Comparison of ENCODE assay signal across 21 cellular contexts in genomic region chr3:49237344-49237743, GRCh38. TPM values are rescaled to one million over a fixed set of nuclear protein-coding genes. Genes with fewer than 3 reads are reported as not detected.
DNase-seq lines count a peak whose midpoint lies in the region; ATAC-seq, FAIRE-seq and TF ChIP-seq lines count a peak whose summit lies in the region.
"Had no signal": no experiment of that assay in that cellular context is flagged by ENCODE, and none has a peak within 500 bp of the region (broad histone marks: within the 10 kb centered on the region; RNA-seq: fewer than 3 reads in every experiment).

No MANE protein-coding gene starts in this region.

- H3K4me2 ChIP-seq in BLaER1 = no peak overlapping the region
- H3K4me2 ChIP-seq in OCI-LY3 (ENCODE audit: low read length) = no peak overlapping the region
- H3K4me2 ChIP-seq in K562 (ENCODE audit: insufficient read depth, low read length) = no peak overlapping the region
- H3K4me2 ChIP-seq: GM23338 had no signal

- no peak for TF ChIP-seq POLR2A in K562 (conservative IDR thresholded peaks at IDR 0.05)

- H3K27me3 ChIP-seq in BLaER1 (no peaks in the 10 kb centered on the region), OCI-LY3 (ENCODE audit: low read depth, low read length) (no peaks in the 10 kb centered on the region), K562 (ENCODE audit: control insufficient read depth in 2 of 2, insufficient read depth in 2 of 2, low read length in 2 of 2) (no peaks in the 10 kb centered on the region), neutrophil (no peaks in the 10 kb centered on the region)

- ATAC-seq in K562 (no peak), GM19395 (IDR thresholded peaks at IDR 0.05; ENCODE audit: unreplicated experiment) (no peak)
- ATAC-seq: GM23338 had no signal

- H3K4me1 ChIP-seq in BLaER1 = peaks cover 28% of the 10 kb centered on the region
- H3K4me1 ChIP-seq in OCI-LY3 (ENCODE audit: low read length) = peaks cover 24% of the 10 kb centered on the region
- H3K4me1 ChIP-seq in K562 (replicated peaks in 1 of 2; ENCODE audit: control insufficient read depth in 2 of 2, insufficient read depth in 2 of 2, low read length in 2 of 2) = peaks cover 7 to 11% of the 10 kb centered on the region in 2 experiments; a peak in 4 of 5 replicates
- H3K4me1 ChIP-seq in neutrophil (ENCODE audit: control insufficient read depth in 1 of 2, insufficient read depth in 1 of 2, low read depth in 1 of 2, low read length in 1 of 2) = peaks cover 36% of the 10 kb centered on the region in 2 experiments
- H3K4me1 ChIP-seq: Caco-2 had no signal

- intact Hi-C loops in K562 (cut with micrococcal nuclease) = loop anchor here (5.0 kb wide), 1 partner anchor 65 kb away; the partner anchor contains the start of gene KLHDC8B

- H3K9ac ChIP-seq in BLaER1 = no peak overlapping the region
- H3K9ac ChIP-seq in OCI-LY3 (ENCODE audit: low read length) = no peak overlapping the region
- no peak overlapping the region for H3K9ac ChIP-seq in K562 (ENCODE audit: insufficient read depth in 1 of 2, low read depth in 2 of 2, low read length in 2 of 2)

- no peak for FAIRE-seq in K562 (lab: Jason Lieb, UNC)
- FAIRE-seq: GM12892, GM18507, H54 had no signal

- WGBS in K562 (ENCODE audit: insufficient coverage, low coverage, missing lambda C conversion rate) = 92% methylated on average over 3 of the region's 3 CpGs

- no peak for TF ChIP-seq EP300 in K562 (IDR thresholded peaks at IDR 0.05; ENCODE audit: low read length)

- no peak for TF ChIP-seq RAD21 in K562 (CRISPR knock-in tag; conservative IDR thresholded peaks at IDR 0.05 in 1 of 2, IDR thresholded peaks at IDR 0.05 in 1 of 2)

- H4K20me1 ChIP-seq in BLaER1 (no peaks in the 10 kb centered on the region), OCI-LY3 (ENCODE audit: insufficient read depth, low read length) (no peaks in the 10 kb centered on the region), K562 (replicated peaks; ENCODE audit: control insufficient read depth, insufficient read depth, low read length) (no peaks in the 10 kb centered on the region)

- BruUV-seq in K562 (replicated peaks; lab: Mats Ljungman, UMichigan) = no TSS peak

- H2AFZ ChIP-seq in OCI-LY3 (ENCODE audit: low read depth, low read length) (no peak overlapping the region), K562 (ENCODE audit: low read depth, low read length) (no peak overlapping the region)
- H2AFZ ChIP-seq: GM23338 had no signal

- no peak for DNase-seq in K562 (ENCODE audit: extremely low read depth in 1 of 4, low spot score in 3 of 4)
- DNase-seq in NCI-H1092 (lab: John Stamatoyannopoulos, UW) = no peak
- DNase-seq in KBM-7 = no peak
- DNase-seq in NCI-H446 (lab: John Stamatoyannopoulos, UW) = no peak
- DNase-seq: 8988T; Caco-2; CD4-positive, alpha-beta T cell; DMS153; DMS79; GDM1; HCEC 1CT; IMR-90 had no signal

- POLR2A ChIA-PET in K562 (lab: Yijun Ruan, JAX) = interaction anchor here (0.6 kb wide), 1 partner anchor 65 kb away, joined by 3 read pairs; no protein-coding TSS in a partner anchor

- H3K9me1 ChIP-seq in K562 (ENCODE audit: control insufficient read depth, insufficient read depth, low read length) = no peaks in the 10 kb centered on the region

- H3K36me3 ChIP-seq in BLaER1 (peaks cover 4% of the 10 kb centered on the region; the same call in 1 of the 2 replicates), OCI-LY3 (replicated peaks; ENCODE audit: low read depth, low read length) (peaks cover 7% of the 10 kb centered on the region), K562 (ENCODE audit: control insufficient read depth, insufficient read depth, low read length) (no peaks in the 10 kb centered on the region), neutrophil (no peaks in the 10 kb centered on the region)

- peaks cover 63% of the 10 kb centered on the region for H3K9me3 ChIP-seq in BLaER1
- peaks cover 22% of the 10 kb centered on the region for H3K9me3 ChIP-seq in OCI-LY3 (ENCODE audit: insufficient read depth, low read length)
- peaks cover 5% of the 10 kb centered on the region for H3K9me3 ChIP-seq in K562 (replicated peaks; ENCODE audit: control insufficient read depth, insufficient read depth, low read depth, low read length)
- H3K9me3 ChIP-seq in neutrophil = peaks cover 15% of the 10 kb centered on the region

- CTCF ChIA-PET in K562 (lab: Yijun Ruan, JAX; ENCODE audit: low intra/inter-chr PET ratio) = no interaction called here

- no peak overlapping the region for H3K4me3 ChIP-seq in BLaER1
- H3K4me3 ChIP-seq in OCI-LY3 (ENCODE audit: low read length) = no peak overlapping the region
- no peak overlapping the region for H3K4me3 ChIP-seq in K562
- no peak overlapping the region for H3K4me3 ChIP-seq in neutrophil (ENCODE audit: low read depth in 1 of 2, low read length in 1 of 2)
- H3K4me3 ChIP-seq: GM23338 had no signal

- TF ChIP-seq CTCF in OCI-LY3 (IDR thresholded peaks at IDR 0.05; ENCODE audit: low read depth, low read length) (no peak), K562 (IDR thresholded peaks at IDR 0.05 in 2 of 3, conservative IDR thresholded peaks at IDR 0.05 in 1 of 3; ENCODE audit: insufficient read depth in 2 of 3, low read depth in 1 of 3, low read length in 3 of 3) (no peak), neutrophil (IDR thresholded peaks at IDR 0.05) (no peak)

- H3K79me2 ChIP-seq in OCI-LY3 (ENCODE audit: low read length) (no peaks in the 10 kb centered on the region), K562 (ENCODE audit: control insufficient read depth, insufficient read depth, low read length) (no peaks in the 10 kb centered on the region)

- H3K27ac ChIP-seq in BLaER1 (peak overlapping the region; percentile 90; the same call in 1 of the 2 replicates), OCI-LY3 (ENCODE audit: low read length) (peak overlapping the region; percentile 90; the same call in 1 of the 2 replicates), K562 (ENCODE audit: extremely low read depth, low read depth, low read length) (no peak overlapping the region), neutrophil (peak overlapping the region; percentile 99)
- H3K27ac ChIP-seq: C4-2B had no signal

- in situ Hi-C loops in K562 (cut with MboI) (loop anchor here (25.0 kb wide), 1 partner anchor 1400 kb away; no protein-coding TSS in a partner anchor), KBM-7 (cut with MboI; ENCODE audit: low pct_unique_long_range_greater_than_20kb, low sequenced_read_pairs) (no loop called here)

TF ChIP-seq in K562, 482 proteins besides CTCF, POLR2A, EP300 and RAD21:
- TF ChIP-seq MBD1 (CRISPR knock-in tag; IDR thresholded peaks at IDR 0.05) (0 out of 2 replicates have a peak, but pooled peaks have one; percentile 38), THRB (CRISPR knock-in tag; conservative IDR thresholded peaks at IDR 0.05) (no peak), ZNF124 (CRISPR knock-in tag; IDR thresholded peaks at IDR 0.05) (no peak), BCL6 (CRISPR knock-in tag; IDR thresholded peaks at IDR 0.05) (no peak), PYGO2 (tag; IDR thresholded peaks at IDR 0.05) (no peak)

RNA-seq across cellular contexts. Expression of gene C3orf62, which starts 39.7 kb away (rescaled TPM):
- total RNA-seq in K562 (2011; cell fraction: chromatin; rRNA removed; ENCODE audit: low replicate concordance) = 16.8 and 18.1 TPM in 2 replicates
- 10.0 and 13.7 TPM in 2 replicates for total RNA-seq in K562 (2011; cell fraction: nucleolus; rRNA removed)
- total RNA-seq in K562 (2011; cell fraction: nucleoplasm; rRNA removed) = 8.5 and 10.4 TPM in 2 replicates
- total RNA-seq in K562 (2014; rRNA removed) (2.6 and 4.2 TPM in 2 replicates), K562 (2014; rRNA removed; fragmentation: Illumina TruSeq; extraction: Trizol) (2.9 and 3.8 TPM in 2 replicates), K562 (2015; rRNA removed; fragmentation: Illumina TruSeq; extraction: Trizol) (3.4 and 3.5 TPM in 2 replicates), K562 (2021) (3.0 and 4.2 TPM in 2 replicates)
- polyA plus RNA-seq in K562 (2011; rRNA removed) (3.8 and 4.3 TPM in 2 replicates), K562 (2014; fragmentation: Illumina TruSeq; extraction: Trizol) (4.0 and 5.7 TPM in 2 replicates), K562 (2014; fragmentation: Nextera tagmentation; extraction: Ambion mirVana) (1 to 10 TPM; 1.3 to 1.6 TPM), K562 (2014; rRNA removed) (4.6 and 5.6 TPM in 2 replicates)
- 2.1 and 3.3 TPM in 2 replicates for polyA plus RNA-seq in K562 (2011; cell fraction: cytosol; rRNA removed)
- polyA plus RNA-seq in K562 (2011; cell fraction: nucleus; rRNA removed) = 7.7 and 15.6 TPM in 2 replicates
- 3.0 and 7.5 TPM in 2 replicates for polyA plus RNA-seq in K562 (2012)
- polyA minus RNA-seq in K562 (2011; rRNA and poly(A)+ RNA removed) = 2.5 and 2.6 TPM in 2 replicates
- 1.3 and 2.9 TPM in 2 replicates for polyA minus RNA-seq in K562 (2011; cell fraction: cytosol; rRNA and poly(A)+ RNA removed)
- 3.0 and 3.3 TPM in 2 replicates for polyA minus RNA-seq in K562 (2011; cell fraction: nucleus; rRNA and poly(A)+ RNA removed)
